In the genomic region with DNA sequence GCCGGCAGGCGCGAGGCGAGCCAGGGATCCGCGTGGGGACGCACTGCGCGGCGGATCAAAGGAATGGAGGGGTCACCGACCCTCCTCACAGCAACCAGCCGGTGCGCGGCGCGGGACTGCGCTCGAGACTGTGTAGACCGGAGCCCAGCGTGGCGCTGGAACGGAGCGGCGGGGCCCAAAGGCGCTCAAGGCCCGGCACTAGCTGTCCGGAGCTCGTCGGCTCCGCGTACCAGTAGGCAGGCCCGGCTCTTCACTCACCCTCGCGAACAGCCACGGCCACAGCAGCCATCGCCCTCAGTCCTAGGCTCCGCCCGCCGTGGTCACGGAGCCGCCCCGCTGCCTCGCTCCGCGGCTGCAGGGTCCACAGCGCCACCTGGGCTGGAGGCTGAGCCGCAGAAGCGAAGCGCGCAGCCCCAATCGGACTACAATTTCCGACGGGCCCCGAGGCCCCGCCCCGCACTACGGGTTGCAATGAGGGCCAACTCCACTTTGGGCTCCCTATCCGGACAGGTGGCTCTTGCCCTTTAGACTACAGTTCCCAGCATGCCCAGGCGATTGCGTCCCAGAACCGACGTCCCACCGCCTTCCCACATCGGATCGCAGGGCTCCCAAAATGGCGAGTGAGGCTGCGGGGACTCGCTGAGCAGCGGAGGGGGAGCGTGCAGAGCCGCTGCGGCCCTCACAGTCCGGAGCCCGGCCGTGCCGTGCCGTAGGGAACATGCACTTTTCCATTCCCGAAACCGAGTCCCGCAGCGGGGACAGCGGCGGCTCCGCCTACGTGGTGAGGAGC, we compare ENCODE assay signal across 8 cellular contexts. TPM values are rescaled to one million over a fixed set of nuclear protein-coding genes. Genes with fewer than 3 reads are reported as not detected.
DNase-seq lines count a peak whose midpoint lies in the region; ATAC-seq and TF ChIP-seq lines count a peak whose summit lies in the region.

A gene (minus strand): TSS at position 313 of the 790 bp plus-strand sequence. CDS start 24 bp downstream, at position 289.
A gene with protein sequence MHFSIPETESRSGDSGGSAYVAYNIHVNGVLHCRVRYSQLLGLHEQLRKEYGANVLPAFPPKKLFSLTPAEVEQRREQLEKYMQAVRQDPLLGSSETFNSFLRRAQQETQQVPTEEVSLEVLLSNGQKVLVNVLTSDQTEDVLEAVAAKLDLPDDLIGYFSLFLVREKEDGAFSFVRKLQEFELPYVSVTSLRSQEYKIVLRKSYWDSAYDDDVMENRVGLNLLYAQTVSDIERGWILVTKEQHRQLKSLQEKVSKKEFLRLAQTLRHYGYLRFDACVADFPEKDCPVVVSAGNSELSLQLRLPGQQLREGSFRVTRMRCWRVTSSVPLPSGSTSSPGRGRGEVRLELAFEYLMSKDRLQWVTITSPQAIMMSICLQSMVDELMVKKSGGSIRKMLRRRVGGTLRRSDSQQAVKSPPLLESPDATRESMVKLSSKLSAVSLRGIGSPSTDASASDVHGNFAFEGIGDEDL (plus strand): TSS at position 591 of the 790 bp plus-strand sequence. CDS start 128 bp downstream, at position 719.

- no peaks in the 10 kb centered on the region; the same call in 1 of the 2 replicates for H3K36me3 ChIP-seq in MM.1S (replicated peaks; ENCODE audit: insufficient read depth, low read length)

- peak within 1 kb of the TSS; percentile 68 for H3K27ac ChIP-seq in MM.1S (ENCODE audit: low read length)

- H3K79me2 ChIP-seq in MM.1S (ENCODE audit: low read length): peaks cover 56% of the 10 kb centered on the region

- ATAC-seq in stimulated activated naive CD8-positive, alpha-beta T cell treated with anti-CD3 and anti-CD28 coated beads, Interleukin-15, amount 100 ng/mL, for 72 hours: peak; percentile 94

- peak; percentile 79 for TF ChIP-seq CTCF in MM.1S (IDR thresholded peaks at IDR 0.05; ENCODE audit: low read length)
- peak; percentile 70 for TF ChIP-seq CTCF in fibroblast of the aortic adventitia (IDR thresholded peaks at IDR 0.05; ENCODE audit: insufficient read depth, low read length)
- TF ChIP-seq CTCF in nephron progenitor cell (IDR thresholded peaks at IDR 0.05): peak; percentile 39

- H3K4me1 Mint-ChIP-seq in nephron progenitor cell: peaks cover 45% of the 10 kb centered on the region
- peaks cover 50% of the 10 kb centered on the region for H3K4me1 Mint-ChIP-seq in stimulated activated naive CD8-positive, alpha-beta T cell treated with anti-CD3 and anti-CD28 coated beads, Interleukin-15, amount 100 ng/mL, for 72 hours

- H4K20me1 ChIP-seq in MM.1S (ENCODE audit: insufficient read depth, low read length): no peaks in the 10 kb centered on the region

- peak within 1 kb of the TSS; percentile 98 for H3K4me3 ChIP-seq in MM.1S (ENCODE audit: low read length)
- H3K4me3 ChIP-seq in fibroblast of the aortic adventitia (ENCODE audit: low read depth, low read length): peak within 1 kb of the TSS; percentile 98

- peaks cover 51% of the 10 kb centered on the region for H3K36me3 Mint-ChIP-seq in nephron progenitor cell (ENCODE audit: low read depth)

- H3K9me2 ChIP-seq in MM.1S (replicated peaks; ENCODE audit: insufficient read depth, low read length): no peaks in the 10 kb centered on the region

- peaks cover 9% of the 10 kb centered on the region; the same call in 1 of the 2 replicates for H3K4me1 ChIP-seq in MM.1S (ENCODE audit: low read length)

- peak; percentile 96 for DNase-seq in GF-D8 (lab: John Stamatoyannopoulos, UW)
- DNase-seq in HCEC 1CT: peak; percentile 100
- DNase-seq in MM.1S: peak; percentile 99
- DNase-seq in SIG-M5 (lab: John Stamatoyannopoulos, UW): peak; percentile 99
- peak; percentile 99 for DNase-seq in activated gamma-delta T cell (lab: John Stamatoyannopoulos, UW)
- DNase-seq in fibroblast of the aortic adventitia (ENCODE audit: low read depth): peak; percentile 99
- peak; percentile 98 for DNase-seq in nephron progenitor cell
- peak; percentile 99 to 100 for DNase-seq in stimulated activated naive CD8-positive, alpha-beta T cell treated with anti-CD3 and anti-CD28 coated beads, Interleukin-15, amount 100 ng/mL, for 72 hours

- no peaks in the 10 kb centered on the region for H3K9me3 Mint-ChIP-seq in nephron progenitor cell
- no peaks in the 10 kb centered on the region for H3K9me3 Mint-ChIP-seq in stimulated activated naive CD8-positive, alpha-beta T cell treated with anti-CD3 and anti-CD28 coated beads, Interleukin-15, amount 100 ng/mL, for 72 hours

- peak within 1 kb of the TSS; percentile 93 for H3K4me3 Mint-ChIP-seq in nephron progenitor cell
- peak within 1 kb of the TSS; percentile 81 to 85 for H3K4me3 Mint-ChIP-seq in stimulated activated naive CD8-positive, alpha-beta T cell treated with anti-CD3 and anti-CD28 coated beads, Interleukin-15, amount 100 ng/mL, for 72 hours

- peak within 1 kb of the TSS; percentile 94 for H3K27ac Mint-ChIP-seq in nephron progenitor cell
- H3K27ac Mint-ChIP-seq in stimulated activated naive CD8-positive, alpha-beta T cell treated with anti-CD3 and anti-CD28 coated beads, Interleukin-15, amount 100 ng/mL, for 72 hours: peak within 1 kb of the TSS; percentile 93 to 98

- peak within 1 kb of the TSS; percentile 82 for H3K4me2 ChIP-seq in MM.1S (ENCODE audit: low read depth, low read length)

- H3K27me3 ChIP-seq in MM.1S (replicated peaks; ENCODE audit: insufficient read depth, low read length): no peaks in the 10 kb centered on the region

- peaks cover 4% of the 10 kb centered on the region for H3K27me3 Mint-ChIP-seq in nephron progenitor cell (ENCODE audit: low read depth, poor library complexity)
- H3K27me3 Mint-ChIP-seq in stimulated activated naive CD8-positive, alpha-beta T cell treated with anti-CD3 and anti-CD28 coated beads, Interleukin-15, amount 100 ng/mL, for 72 hours: no peaks in the 10 kb centered on the region

- H3K9ac ChIP-seq in MM.1S (ENCODE audit: low read length): peak within 1 kb of the TSS; percentile 97

- H3F3A ChIP-seq in MM.1S (ENCODE audit: insufficient read depth, low read length): peaks cover 4% of the 10 kb centered on the region; the same call in 1 of the 2 replicates

- no peaks in the 10 kb centered on the region for H3K9me3 ChIP-seq in MM.1S (replicated peaks; ENCODE audit: insufficient read depth, low read length)

- H2AFZ ChIP-seq in MM.1S (ENCODE audit: low read length): peak within 1 kb of the TSS; percentile 83

RNA-seq across cellular contexts. Expression of the first gene that starts in this region (rescaled TPM):
- 28.5 and 29.7 TPM in 2 replicates for total RNA-seq in fibroblast of the aortic adventitia (ENCODE audit: low replicate concordance)

RNA-seq across cellular contexts. Expression of the second gene that starts in this region (rescaled TPM):
- 102 and 125 TPM in 2 replicates for total RNA-seq in fibroblast of the aortic adventitia (ENCODE audit: low replicate concordance)

Comparison
In these comparisons a context has a peak if more than half of its experiments do, and no peak if none do; other contexts are left out.
1. Peak in every context shown above with its lines: DNase-seq, ATAC-seq, H3K4me3 ChIP-seq and H3K27ac ChIP-seq.